Comparison of ENCODE assay signal across 2 cellular contexts in the genomic region with DNA sequence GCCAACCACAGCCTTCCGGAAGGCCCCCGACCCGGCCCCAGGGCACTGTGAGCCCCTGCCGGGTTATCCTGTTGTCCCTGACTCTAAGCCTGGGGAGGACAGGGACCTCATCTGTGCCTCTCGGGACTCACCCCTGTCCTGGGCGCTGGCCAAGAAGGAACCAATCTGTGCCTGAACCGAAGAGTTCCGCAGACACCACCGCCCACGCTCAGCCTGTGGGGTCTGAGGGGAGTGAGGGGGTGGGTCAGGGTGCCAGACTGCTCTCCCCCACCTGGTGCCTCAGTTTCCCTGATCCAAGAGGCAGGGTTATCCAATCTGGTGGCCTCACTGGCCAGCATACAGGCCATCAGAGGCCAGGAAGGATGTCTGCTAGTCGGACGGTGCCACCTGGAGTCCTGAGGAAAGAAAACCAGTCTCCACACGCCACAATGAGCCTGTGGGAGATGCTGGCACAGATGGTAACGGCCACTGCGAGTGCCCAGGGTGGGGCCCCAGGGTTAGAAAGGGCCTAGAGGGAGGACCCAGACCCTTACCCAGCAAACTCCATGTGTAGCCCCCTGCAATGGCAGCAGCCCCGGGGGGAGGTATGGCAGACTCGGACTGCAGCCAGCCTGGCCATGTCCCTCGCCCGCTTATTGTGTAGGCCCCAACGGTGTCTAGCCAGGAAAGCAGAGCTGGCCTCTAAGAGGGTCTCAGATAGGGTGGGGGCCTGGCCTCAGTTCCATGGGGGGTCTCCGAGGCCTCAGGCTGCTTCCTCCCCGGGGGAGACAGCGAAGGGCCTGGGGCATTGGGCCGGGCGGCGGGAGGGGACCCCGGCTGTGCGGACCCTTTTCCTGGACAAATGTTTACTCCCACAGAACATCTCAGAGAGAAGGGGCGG.
TF ChIP-seq lines count a peak whose summit lies in the region.

No MANE protein-coding gene starts in this region.

TF ChIP-seq in A549, 52 proteins besides CTCF, POLR2A, EP300 and RAD21:
- peak; percentile 40; the same call in 2 of the 3 replicates for TF ChIP-seq SMC3 (IDR thresholded peaks at IDR 0.05)
- TF ChIP-seq HEYL (CRISPR knock-in tag; IDR thresholded peaks at IDR 0.05), result no peak
TF ChIP-seq in A549: peak in this region for 1.

TF ChIP-seq in HepG2, 621 proteins besides CTCF, POLR2A, EP300 and RAD21:
- no peak for TF ChIP-seq ZNF660 (CRISPR knock-in tag; IDR thresholded peaks at IDR 0.05; ENCODE audit: borderline replicate concordance, low read depth)
- no peak for TF ChIP-seq SAFB2 (CRISPR knock-in tag; IDR thresholded peaks at IDR 0.05; ENCODE audit: borderline replicate concordance, low read depth)
- no peak for TF ChIP-seq AGO2 (optimal IDR thresholded peaks at IDR 0.05; ENCODE audit: low read depth, low read length)
- peak; percentile 37; the same call in 1 of the 2 replicates for TF ChIP-seq STAG1 (CRISPR knock-in tag; IDR thresholded peaks at IDR 0.05)
- TF ChIP-seq, protein P1, sequence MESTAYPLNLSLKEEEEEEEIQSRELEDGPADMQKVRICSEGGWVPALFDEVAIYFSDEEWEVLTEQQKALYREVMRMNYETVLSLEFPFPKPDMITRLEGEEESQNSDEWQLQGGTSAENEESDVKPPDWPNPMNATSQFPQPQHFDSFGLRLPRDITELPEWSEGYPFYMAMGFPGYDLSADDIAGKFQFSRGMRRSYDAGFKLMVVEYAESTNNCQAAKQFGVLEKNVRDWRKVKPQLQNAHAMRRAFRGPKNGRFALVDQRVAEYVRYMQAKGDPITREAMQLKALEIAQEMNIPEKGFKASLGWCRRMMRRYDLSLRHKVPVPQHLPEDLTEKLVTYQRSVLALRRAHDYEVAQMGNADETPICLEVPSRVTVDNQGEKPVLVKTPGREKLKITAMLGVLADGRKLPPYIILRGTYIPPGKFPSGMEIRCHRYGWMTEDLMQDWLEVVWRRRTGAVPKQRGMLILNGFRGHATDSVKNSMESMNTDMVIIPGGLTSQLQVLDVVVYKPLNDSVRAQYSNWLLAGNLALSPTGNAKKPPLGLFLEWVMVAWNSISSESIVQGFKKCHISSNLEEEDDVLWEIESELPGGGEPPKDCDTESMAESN (CRISPR knock-in tag; conservative IDR thresholded peaks at IDR 0.05), result no peak
